ENCODE assay signal across 17 cellular contexts in the genomic region with DNA sequence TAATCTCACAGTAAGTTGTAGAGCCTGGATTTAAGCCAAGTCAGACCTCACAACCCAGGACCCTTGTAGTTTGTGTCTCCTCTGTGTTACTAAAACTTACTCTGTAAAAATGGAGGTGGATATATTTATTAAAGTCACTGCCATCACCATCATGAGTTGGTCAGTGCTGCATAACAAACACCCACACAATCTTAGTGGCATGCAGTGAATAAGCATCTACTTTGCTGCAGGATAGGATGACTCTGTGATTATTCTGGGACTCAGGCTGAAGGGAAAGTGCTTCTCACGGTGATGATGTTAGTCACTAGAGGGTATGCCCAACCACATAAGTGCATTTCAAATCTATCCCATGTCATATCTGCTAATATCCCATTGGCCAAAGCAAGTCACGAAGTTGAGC.
DNase-seq lines count a peak whose midpoint lies in the region; ATAC-seq and TF ChIP-seq lines count a peak whose summit lies in the region.
"Had no signal": no experiment of that assay in that cellular context is flagged by ENCODE, and none has a peak within 500 bp of the region (broad histone marks: within the 10 kb centered on the region; RNA-seq: fewer than 3 reads in every experiment).

No MANE protein-coding gene starts in this region.

- H3K4me3 ChIP-seq in CD4-positive, CD25-positive, alpha-beta regulatory T cell (ENCODE audit: low read depth, low read length) = no peak overlapping the region
- H3K4me3 ChIP-seq: adrenal gland, gastroesophageal sphincter, lower lobe of right lung, testis had no signal

- H3K9me3 Mint-ChIP-seq in CD4-positive, CD25-positive, alpha-beta regulatory T cell = peaks cover 0 to 1% (median 0%) of the 10 kb centered on the region in 7 donors
- H3K9me3 Mint-ChIP-seq in activated naive CD8-positive, alpha-beta T cell treated with anti-CD3 and anti-CD28 coated beads for 36 hours = no peaks in the 10 kb centered on the region
- H3K9me3 Mint-ChIP-seq in natural killer cell = no peaks in the 10 kb centered on the region
- H3K9me3 Mint-ChIP-seq: nephron progenitor cell had no signal

- peaks cover 12% of the 10 kb centered on the region for H3K4me1 ChIP-seq in CD4-positive, CD25-positive, alpha-beta regulatory T cell (ENCODE audit: control insufficient read depth, insufficient read depth, low read length, poor library complexity, severe bottlenecking)
- H3K4me1 ChIP-seq: adrenal gland, gastroesophageal sphincter, testis had no signal

- no peak for TF ChIP-seq CTCF in natural killer cell (IDR thresholded peaks at IDR 0.05)

- no peaks in the 10 kb centered on the region for H3K9me3 ChIP-seq in CD4-positive, CD25-positive, alpha-beta regulatory T cell (ENCODE audit: control insufficient read depth in 2 of 2, low read length in 2 of 2)
- H3K9me3 ChIP-seq: adrenal gland, gastroesophageal sphincter, lower lobe of right lung, testis had no signal

- no peaks in the 10 kb centered on the region for H3K27me3 ChIP-seq in CD4-positive, CD25-positive, alpha-beta regulatory T cell (ENCODE audit: control insufficient read depth, insufficient read depth, low read length)
- H3K27me3 ChIP-seq: adrenal gland, testis had no signal

- peak overlapping the region in 2 of 3 donors; percentile 36 to 69 for H3K27ac Mint-ChIP-seq in CD4-positive, CD25-positive, alpha-beta regulatory T cell
- peak overlapping the region; percentile 58 for H3K27ac Mint-ChIP-seq in activated naive CD8-positive, alpha-beta T cell treated with anti-CD3 and anti-CD28 coated beads for 36 hours
- H3K27ac Mint-ChIP-seq in natural killer cell = peak overlapping the region; percentile 14 to 60
- H3K27ac Mint-ChIP-seq: H9, nephron progenitor cell had no signal

- intact Hi-C loops in natural killer cell (cut with micrococcal nuclease) (no loop called here), cardiac septum (cut with DNase I) (no loop called here)

- no peak for ATAC-seq in CD4-positive, CD25-positive, alpha-beta regulatory T cell (ENCODE audit: low read depth in 2 of 2)
- no peak for ATAC-seq in natural killer cell
- ATAC-seq: gastroesophageal sphincter, lower lobe of right lung had no signal

- no peak for DNase-seq in CD4-positive, CD25-positive, alpha-beta regulatory T cell
- DNase-seq in EL (peak; percentile 1), natural killer cell (no peak), NCI-H774 (lab: John Stamatoyannopoulos, UW) (no peak), DMS153 (lab: John Stamatoyannopoulos, UW) (no peak), cardiac septum (ENCODE audit: low spot score) (no peak)
- no peak for DNase-seq in activated naive CD8-positive, alpha-beta T cell treated with anti-CD3 and anti-CD28 coated beads for 36 hours
- DNase-seq: activated CD4-positive, CD25-positive, alpha-beta regulatory T cell; activated CD8-positive, alpha-beta memory T cell treated with anti-CD3 and anti-CD28 coated beads, Interleukin-2, amount 50 U/mL, for 48 hours; adrenal gland; H9; lower lobe of right lung; NCI-H526 treated with DMSO at 0.1 percent for 48 hours; nephron progenitor cell; testis had no signal

- H3K36me3 Mint-ChIP-seq in CD4-positive, CD25-positive, alpha-beta regulatory T cell = no peaks in the 10 kb centered on the region
- H3K36me3 Mint-ChIP-seq in activated naive CD8-positive, alpha-beta T cell treated with anti-CD3 and anti-CD28 coated beads for 36 hours = no peaks in the 10 kb centered on the region
- no peaks in the 10 kb centered on the region for H3K36me3 Mint-ChIP-seq in natural killer cell

- peak overlapping the region in 2 of 4 donors; percentile 13 to 15 for H3K4me3 Mint-ChIP-seq in CD4-positive, CD25-positive, alpha-beta regulatory T cell
- H3K4me3 Mint-ChIP-seq in activated naive CD8-positive, alpha-beta T cell treated with anti-CD3 and anti-CD28 coated beads for 36 hours = peak overlapping the region; percentile 14
- H3K4me3 Mint-ChIP-seq in natural killer cell = peak overlapping the region; percentile 40
- H3K4me3 Mint-ChIP-seq: H9, nephron progenitor cell had no signal

- no peaks in the 10 kb centered on the region for H3K27me3 Mint-ChIP-seq in CD4-positive, CD25-positive, alpha-beta regulatory T cell
- H3K27me3 Mint-ChIP-seq in activated naive CD8-positive, alpha-beta T cell treated with anti-CD3 and anti-CD28 coated beads for 36 hours = no peaks in the 10 kb centered on the region
- peaks cover 0 to 4% of the 10 kb centered on the region in 2 donors for H3K27me3 Mint-ChIP-seq in natural killer cell (ENCODE audit: low read depth in 2 of 2)

- no peak overlapping the region for H3K27ac ChIP-seq in CD4-positive, CD25-positive, alpha-beta regulatory T cell (ENCODE audit: insufficient read depth, low read length, poor library complexity, severe bottlenecking)
- H3K27ac ChIP-seq: adrenal gland, gastroesophageal sphincter, lower lobe of right lung, RWPE1, testis had no signal

- peaks cover 5 to 24% (median 11%) of the 10 kb centered on the region in 4 donors for H3K4me1 Mint-ChIP-seq in CD4-positive, CD25-positive, alpha-beta regulatory T cell
- peaks cover 25% of the 10 kb centered on the region for H3K4me1 Mint-ChIP-seq in activated naive CD8-positive, alpha-beta T cell treated with anti-CD3 and anti-CD28 coated beads for 36 hours
- peaks cover 9 to 13% of the 10 kb centered on the region in 2 donors for H3K4me1 Mint-ChIP-seq in natural killer cell

- H3K36me3 ChIP-seq in CD4-positive, CD25-positive, alpha-beta regulatory T cell (ENCODE audit: control insufficient read depth, insufficient read depth, low read length) = no peaks in the 10 kb centered on the region
- H3K36me3 ChIP-seq: adrenal gland, gastroesophageal sphincter, lower lobe of right lung had no signal
